In genomic region chr1:186819140-186819539, GRCh38 we compare ENCODE assay signal across 10 cellular contexts. TPM values are rescaled to one million over a fixed set of nuclear protein-coding genes. Genes with fewer than 3 reads are reported as not detected.
A peak's percentile ranks its signal among the peaks of the same experiment; 100 is the strongest.
DNase-seq lines count a peak whose midpoint lies in the region; ATAC-seq, FAIRE-seq and TF ChIP-seq lines count a peak whose summit lies in the region.
"Had no signal": no experiment of that assay in that cellular context is flagged by ENCODE, and none has a peak within 500 bp of the region (broad histone marks: within the 10 kb centered on the region; RNA-seq: fewer than 3 reads in every experiment).

No MANE protein-coding gene starts in this region.

- H3K4ac ChIP-seq in IMR-90 (ENCODE audit: low read depth, low read length), result no peak overlapping the region

- TF ChIP-seq CTCF in IMR-90 (conservative IDR thresholded peaks at IDR 0.05; ENCODE audit: low read depth, low read length) (no peak), fibroblast of the aortic adventitia (IDR thresholded peaks at IDR 0.05; ENCODE audit: insufficient read depth, low read length) (no peak), endothelial cell (IDR thresholded peaks at IDR 0.05; ENCODE audit: unreplicated experiment) (no peak)

- no peak for TF ChIP-seq RAD21 in IMR-90 (IDR thresholded peaks at IDR 0.05; ENCODE audit: low read length)

- no peak overlapping the region for H2BK120ac ChIP-seq in IMR-90 (ENCODE audit: low read depth, low read length)

- H3K4me1 ChIP-seq in IMR-90 (ENCODE audit: control insufficient read depth, insufficient read depth, low read length), result no peaks in the 10 kb centered on the region
- H3K4me1 ChIP-seq: colonic mucosa had no signal

- FAIRE-seq in GM18507 (lab: Jason Lieb, UNC), result peak; percentile 80

- H3K18ac ChIP-seq in IMR-90 (ENCODE audit: low read depth, low read length), result no peak overlapping the region

- no TSS peak for BruUV-seq in IMR-90 (replicated peaks; lab: Mats Ljungman, UMichigan)

- H4K5ac ChIP-seq in IMR-90 (ENCODE audit: low read depth, low read length), result no peak overlapping the region

- H3K27ac Mint-ChIP-seq in endothelial cell (ENCODE audit: unreplicated experiment), result no peak overlapping the region

- ATAC-seq in IMR-90 (ENCODE audit: low read depth), result peak; percentile 88
- no peak for ATAC-seq in activated CD4-positive, CD25-positive, alpha-beta regulatory T cell treated with anti-CD3 and anti-CD28 coated beads, Interleukin-2, amount 50 U/mL, for 24 hours

- no peaks in the 10 kb centered on the region for H3K79me1 ChIP-seq in IMR-90 (ENCODE audit: low read depth in 1 of 2, low read length in 2 of 2)

- H3K36me3 ChIP-seq in IMR-90 (ENCODE audit: control insufficient read depth, insufficient read depth, low read length), result no peaks in the 10 kb centered on the region
- H3K36me3 ChIP-seq: colonic mucosa had no signal

- H2AK5ac ChIP-seq in IMR-90 (ENCODE audit: low read depth, low read length), result no peak overlapping the region

- no peak for TF ChIP-seq POLR2A in IMR-90 (IDR thresholded peaks at IDR 0.05; ENCODE audit: low read depth, low read length)

- no peak overlapping the region for H2AK9ac ChIP-seq in IMR-90 (replicated peaks; ENCODE audit: low read depth, low read length, poor library complexity)

- H3K9ac ChIP-seq in IMR-90 (ENCODE audit: low read depth, low read length), result no peak overlapping the region

- no peaks in the 10 kb centered on the region; the same call in 1 of the 2 replicates for H3K27me3 ChIP-seq in IMR-90 (ENCODE audit: control insufficient read depth, insufficient read depth, low read length)
- H3K27me3 ChIP-seq: colonic mucosa had no signal

- H3K36me3 Mint-ChIP-seq in endothelial cell (ENCODE audit: low read depth, unreplicated experiment), result no peaks in the 10 kb centered on the region

- H3K9me1 ChIP-seq in IMR-90 (ENCODE audit: insufficient read depth, low read length), result no peaks in the 10 kb centered on the region

- no peaks in the 10 kb centered on the region for H3K9me3 ChIP-seq in IMR-90 (ENCODE audit: control insufficient read depth, insufficient read depth, low read length)
- H3K9me3 ChIP-seq: colonic mucosa had no signal

- no peak overlapping the region for H3K56ac ChIP-seq in IMR-90 (ENCODE audit: extremely low read depth, insufficient read depth, low read length)

- H3K23ac ChIP-seq in IMR-90 (ENCODE audit: low read depth, low read length), result no peak overlapping the region

- H3K4me3 ChIP-seq in IMR-90 (ENCODE audit: insufficient read depth, low read depth, low read length) (no peak overlapping the region), fibroblast of the aortic adventitia (ENCODE audit: low read depth, low read length) (no peak overlapping the region)
- H3K4me3 ChIP-seq: colonic mucosa had no signal

- CTCF ChIA-PET in IMR-90 (lab: Yijun Ruan, JAX), result no interaction called here

- no CpG with 5 or more reads among the region's 3 CpGs for WGBS in IMR-90 (ENCODE audit: extremely low coverage in 2 of 2, insufficient read length in 1 of 2), 2 experiments

- no peaks in the 10 kb centered on the region for H4K20me1 ChIP-seq in IMR-90 (ENCODE audit: insufficient read depth, low read length)

- in situ Hi-C loops in IMR-90 (cut with MboI; ENCODE audit: low sequenced_read_pairs), result no loop called here

- H2BK5ac ChIP-seq in IMR-90 (ENCODE audit: low read depth, low read length, poor library complexity, severe bottlenecking), result no peak overlapping the region

- dilution Hi-C loops in IMR-90 (cut with HindIII; ENCODE audit: low sequenced_read_pairs, unreplicated experiment), result no loop called here

- POLR2A ChIA-PET in IMR-90 (lab: Charles Lee; ENCODE audit: unreplicated experiment), result no interaction called here

- H3K9me3 Mint-ChIP-seq in endothelial cell (ENCODE audit: unreplicated experiment), result no peaks in the 10 kb centered on the region

- no peak overlapping the region for H3K4me2 ChIP-seq in IMR-90 (ENCODE audit: low read depth, low read length)

- H2AFZ ChIP-seq in IMR-90 (replicated peaks; ENCODE audit: low read length, poor library complexity), result no peak overlapping the region

- no peak overlapping the region for H3K27ac ChIP-seq in IMR-90 (ENCODE audit: insufficient read depth, low read length)
- H3K27ac ChIP-seq: colonic mucosa had no signal

- no peak overlapping the region for H3K14ac ChIP-seq in IMR-90 (replicated peaks; ENCODE audit: low read depth, low read length)

- H4K91ac ChIP-seq in IMR-90 (ENCODE audit: insufficient read depth, low read depth, low read length), result no peak overlapping the region

- H3K4me1 Mint-ChIP-seq in endothelial cell (ENCODE audit: unreplicated experiment), result no peaks in the 10 kb centered on the region

- intact Hi-C loops in IMR-90 (cut with micrococcal nuclease), result no loop called here

- no peak for DNase-seq in GM18507 (ENCODE audit: extremely low spot score, insufficient read length, low read depth)
- DNase-seq in H4 (ENCODE audit: low spot score), result peak; percentile 38
- peak; percentile 90 for DNase-seq in IMR-90
- peak; percentile 83 for DNase-seq in fibroblast of the aortic adventitia (ENCODE audit: low read depth)
- no peak for DNase-seq in NK-92 (lab: John Stamatoyannopoulos, UW; ENCODE audit: unreplicated experiment)
- DNase-seq in endothelial cell (ENCODE audit: low spot score), result no peak
- DNase-seq in ureter (ENCODE audit: low spot score), result no peak
- DNase-seq: colonic mucosa, NCI-H1436 treated with DMSO at 0.1 percent for 48 hours had no signal

- peaks cover 2% of the 10 kb centered on the region for H3K27me3 Mint-ChIP-seq in endothelial cell (ENCODE audit: unreplicated experiment)

- no peak overlapping the region for H2BK15ac ChIP-seq in IMR-90 (ENCODE audit: low read depth, low read length)

- no peak overlapping the region for H4K8ac ChIP-seq in IMR-90 (ENCODE audit: low read depth in 2 of 2, low read length in 2 of 2)

- no peak overlapping the region for H2BK20ac ChIP-seq in IMR-90 (ENCODE audit: low read depth, low read length)

- no peak overlapping the region for H3K4me3 Mint-ChIP-seq in endothelial cell (ENCODE audit: unreplicated experiment)

TF ChIP-seq in IMR-90, 13 proteins besides CTCF, POLR2A, EP300 and RAD21:
- TF ChIP-seq CHD1 (IDR thresholded peaks at IDR 0.05; ENCODE audit: low read depth, low read length), result no peak
- TF ChIP-seq FOS (IDR thresholded peaks at IDR 0.05; ENCODE audit: low read depth, low read length), result peak; percentile 66
- TF ChIP-seq BHLHE40 (IDR thresholded peaks at IDR 0.05; ENCODE audit: low read depth, low read length), result 0 out of 2 replicates have a peak, but pooled peaks have one; percentile 21
- TF ChIP-seq MAZ (IDR thresholded peaks at IDR 0.05; ENCODE audit: borderline replicate concordance, low read depth, low read length), result no peak

RNA-seq across cellular contexts. Expression of gene PLA2G4A, which starts 9.6 kb away (rescaled TPM):
- 17.7 and 24.2 TPM in 2 replicates for total RNA-seq in H4 (2014; rRNA removed; shearing (Covaris generic))
- total RNA-seq in IMR-90 (2012; rRNA removed) (3.8 and 4.4 TPM in 2 replicates), fibroblast of the aortic adventitia (ENCODE audit: low replicate concordance) (7.3 and 74.7 TPM in 2 replicates), endothelial cell (ENCODE audit: unreplicated experiment) (12.2 TPM), ureter (45.3 TPM)
- polyA plus RNA-seq in IMR-90 (2012; rRNA removed), result 1.6 TPM in 2 replicates
- 0.22 and 0.39 TPM in 2 replicates for polyA plus RNA-seq in IMR-90 (2012; cell fraction: cytosol; rRNA removed)
- polyA plus RNA-seq in IMR-90 (2012; cell fraction: nucleus; rRNA removed; ENCODE audit: low replicate concordance), result 0.04 and 0.80 TPM in 2 replicates

Comparison
In these comparisons a context has a peak if more than half of its experiments do, and no peak if none do; other contexts are left out.
1. DNase-seq: peak in H4 (single experiment), IMR-90 (single experiment) and fibroblast of the aortic adventitia (single experiment); none in GM18507 (single experiment), NK-92 (single experiment), endothelial cell (single experiment) and ureter (single experiment).